6 cellular contexts compared by ENCODE assay signal in genomic region chr17:4998666-4999428, GRCh38. TPM values are rescaled to one million over a fixed set of nuclear protein-coding genes. Genes with fewer than 3 reads are reported as not detected.
DNase-seq lines count a peak whose midpoint lies in the region; ATAC-seq and TF ChIP-seq lines count a peak whose summit lies in the region.

No MANE protein-coding gene starts in this region.

- 12% methylated on average over 14 of the region's 14 CpGs for WGBS in prostate gland

- H3K27ac ChIP-seq in dorsolateral prefrontal cortex: peak overlapping the region in 50 of 59 donors; percentile 2 to 99 (median 94)
- peak overlapping the region; percentile 93 to 94 for H3K27ac ChIP-seq in prostate gland

- H3K4me1 Mint-ChIP-seq in IgD-negative memory B cell: peaks cover 11 to 15% (median 12%) of the 10 kb centered on the region in 3 donors

- H3K4me3 Mint-ChIP-seq in IgD-negative memory B cell: peak overlapping the region; percentile 84 to 95 (median 92)

- ATAC-seq in HG02973 (IDR thresholded peaks at IDR 0.05; ENCODE audit: unreplicated experiment): no peak
- ATAC-seq in activated CD4-positive, CD25-positive, alpha-beta regulatory T cell treated with anti-CD3 and anti-CD28 coated beads, Interleukin-2, amount 50 U/mL, for 24 hours: no peak

- no peaks in the 10 kb centered on the region for H3K27me3 ChIP-seq in dorsolateral prefrontal cortex
- no peaks in the 10 kb centered on the region for H3K27me3 ChIP-seq in prostate gland (replicated peaks; ENCODE audit: insufficient read depth)

- DNase-seq in dorsolateral prefrontal cortex (no peak), prostate gland (ENCODE audit: low spot score) (no peak), NCI-H2196 treated with DMSO at 0.1 percent for 48 hours (lab: John Stamatoyannopoulos, UW; ENCODE audit: unreplicated experiment) (no peak)

- peak overlapping the region; percentile 65 to 99 (median 93) for H3K4me3 ChIP-seq in dorsolateral prefrontal cortex
- H3K4me3 ChIP-seq in prostate gland: peak overlapping the region; percentile 92 to 98

- H3K36me3 Mint-ChIP-seq in IgD-negative memory B cell: peaks cover 10% of the 10 kb centered on the region

- H3K36me3 ChIP-seq in prostate gland: peaks cover 11 to 22% of the 10 kb centered on the region in 2 donors

- no peak for TF ChIP-seq POLR2A in prostate gland (IDR thresholded peaks at IDR 0.05)

- no peaks in the 10 kb centered on the region for H3K9me3 Mint-ChIP-seq in IgD-negative memory B cell

- H3K9me3 ChIP-seq in prostate gland: no peaks in the 10 kb centered on the region

- intact Hi-C loops in dorsolateral prefrontal cortex (cut with DNase I): no loop called here
- intact Hi-C loops in prostate gland (cut with DNase I): no loop called here

- H3K27me3 Mint-ChIP-seq in IgD-negative memory B cell: no peaks in the 10 kb centered on the region

- peak overlapping the region; percentile 63 to 76 (median 69) for H3K27ac Mint-ChIP-seq in IgD-negative memory B cell

- peaks cover 8% of the 10 kb centered on the region for H3K4me1 ChIP-seq in prostate gland (replicated peaks)

- TF ChIP-seq CTCF in dorsolateral prefrontal cortex (IDR thresholded peaks at IDR 0.05 in 54 of 56, conservative IDR thresholded peaks at IDR 0.05 in 2 of 56; ENCODE audit: low read depth in 1 of 56, partially characterized antibody in 56 of 56): no peak
- no peak for TF ChIP-seq CTCF in prostate gland (IDR thresholded peaks at IDR 0.05)

RNA-seq across cellular contexts. Expression of gene KIF1C, which starts 1.1 kb away (rescaled TPM):
- polyA plus RNA-seq in IgD-negative memory B cell: 15.0 TPM
- total RNA-seq in dorsolateral prefrontal cortex (100 to 1,000 TPM in 92 of 120 experiments, 10 to 100 TPM in 28; 62.4 to 504 (median 132) TPM), prostate gland (10 to 100 TPM; 59.5 to 88.9 TPM)

RNA-seq across cellular contexts. Expression of gene INCA1, which starts 1.5 kb away (rescaled TPM):
- polyA plus RNA-seq in IgD-negative memory B cell: 0.36 TPM
- 1 to 10 TPM in 104 of 120 experiments, under 1 TPM in 14, not detected in 2; 0.36 to 3.7 (median 2.0) TPM for total RNA-seq in dorsolateral prefrontal cortex
- total RNA-seq in prostate gland: 1 to 10 TPM; 2.5 to 8.4 TPM

RNA-seq across cellular contexts. Expression of gene CAMTA2, which starts 11.4 kb away (rescaled TPM):
- polyA plus RNA-seq in IgD-negative memory B cell: 19.1 TPM
- total RNA-seq in dorsolateral prefrontal cortex (100 to 1,000 TPM in 118 of 120 experiments, 10 to 100 TPM in 2; 79.4 to 186 (median 143) TPM), prostate gland (10 to 100 TPM; 13.6 to 40.2 TPM)

RNA-seq across cellular contexts. Expression of gene SPAG7, which starts 31.2 kb away (rescaled TPM):
- 97.1 TPM for polyA plus RNA-seq in IgD-negative memory B cell
- total RNA-seq in dorsolateral prefrontal cortex (10 to 100 TPM; 31.5 to 67.7 (median 51.4) TPM), prostate gland (10 to 100 TPM; 54.2 to 72.0 TPM)

RNA-seq across cellular contexts. Expression of gene SLC52A1, which starts 36.4 kb away (rescaled TPM):
- polyA plus RNA-seq in IgD-negative memory B cell: not detected
- under 1 TPM in 13 of 120 experiments, not detected in 107; 0.14 to 0.44 (median 0.20) TPM for total RNA-seq in dorsolateral prefrontal cortex
- total RNA-seq in prostate gland: 1 to 10 TPM; 1.6 to 1.7 TPM
